23 cellular contexts compared by ENCODE assay signal in genomic region chr6:152609125-152609670, GRCh38.
"Had no signal": no experiment of that assay in that cellular context is flagged by ENCODE, and none has a peak within 500 bp of the region (broad histone marks: within the 10 kb centered on the region; RNA-seq: fewer than 3 reads in every experiment).

No MANE protein-coding gene starts in this region.

- ATAC-seq: gastrocnemius medialis; heart left ventricle; left colon; left lung; left ventricle myocardium superior; lower lobe of right lung; mucosa of descending colon; naive thymus-derived CD4-positive, alpha-beta T cell had no signal

- H3K27ac Mint-ChIP-seq: dendritic cell treated with granulocyte-macrophage colony-stimulating factor and Interleukin-4, amounts not matched to agents 40 ng/mL and 50 ng/mL, for 4 days; mesothelial cell of epicardium; naive thymus-derived CD4-positive, alpha-beta T cell had no signal

- H3K4me1 Mint-ChIP-seq: mesothelial cell of epicardium had no signal

- H3K27me3 Mint-ChIP-seq: dendritic cell treated with granulocyte-macrophage colony-stimulating factor and Interleukin-4, amounts not matched to agents 40 ng/mL and 50 ng/mL, for 4 days had no signal

- H3K4me3 Mint-ChIP-seq: dendritic cell treated with granulocyte-macrophage colony-stimulating factor and Interleukin-4, amounts not matched to agents 40 ng/mL and 50 ng/mL, for 4 days; mesothelial cell of epicardium; naive thymus-derived CD4-positive, alpha-beta T cell had no signal

- DNase-seq: colonic mucosa; cortex of kidney; effector CD8-positive, alpha-beta T cell; esophagus squamous epithelium; foreskin fibroblast; foreskin melanocyte; gastrocnemius medialis; glutamatergic neuron; hypothalamus; immature natural killer cell; islet precursor cell; kidney; kidney glomerular epithelial cell; left colon; left lung; left ventricle myocardium superior; lower lobe of right lung; mesenchymal stem cell; mucosa of descending colon; naive thymus-derived CD4-positive, alpha-beta T cell had no signal

- H3K9me3 Mint-ChIP-seq: immature natural killer cell had no signal

- H3K36me3 Mint-ChIP-seq: mesothelial cell of epicardium; naive thymus-derived CD4-positive, alpha-beta T cell had no signal
